ENCODE assay signal across 18 cellular contexts in genomic region chr15:87228460-87228859, GRCh38.
DNase-seq lines count a peak whose midpoint lies in the region; ATAC-seq and TF ChIP-seq lines count a peak whose summit lies in the region.
"Had no signal": no experiment of that assay in that cellular context is flagged by ENCODE, and none has a peak within 500 bp of the region (broad histone marks: within the 10 kb centered on the region; RNA-seq: fewer than 3 reads in every experiment).

No MANE protein-coding gene starts in this region.

- no peak for DNase-seq in GM23338 (ENCODE audit: low spot score)
- peak; percentile 77 for DNase-seq in RPMI7951 (ENCODE audit: low read depth)
- peak; percentile 24 for DNase-seq in esophagus muscularis mucosa (ENCODE audit: extremely low spot score)
- no peak for DNase-seq in NCI-H510A treated with DMSO at 0.1 percent for 48 hours (lab: John Stamatoyannopoulos, UW)
- DNase-seq in NCI-H226: no peak
- DNase-seq: ACHN; BE2C; C1 segment of cervical spinal cord; CD4-positive, CD25-positive, alpha-beta regulatory T cell; CD8-positive, alpha-beta memory T cell; COR-L47; DMS 273 treated with DMSO at 0.1 percent for 48 hours; DMS53; DND-41; GDM1 had no signal

- H3K79me2 ChIP-seq in GM23338 (replicated peaks; ENCODE audit: insufficient read depth): no peaks in the 10 kb centered on the region

- TF ChIP-seq CTCF in GM23338 (conservative IDR thresholded peaks at IDR 0.05; ENCODE audit: low read depth in 2 of 2) (no peak), esophagus muscularis mucosa (IDR thresholded peaks at IDR 0.05) (no peak)

- H3K27me3 Mint-ChIP-seq in GM23338 (ENCODE audit: insufficient read depth, low read depth, poor library complexity): peaks cover 2% of the 10 kb centered on the region
- H3K27me3 Mint-ChIP-seq: CD4-positive, CD25-positive, alpha-beta regulatory T cell had no signal

- TF ChIP-seq POLR2A in esophagus muscularis mucosa (IDR thresholded peaks at IDR 0.05; ENCODE audit: low read depth): no peak

- H3K27ac ChIP-seq in GM23338 (ENCODE audit: low read depth) (no peak overlapping the region), esophagus muscularis mucosa (replicated peaks in 1 of 4) (no peak overlapping the region)
- H3K27ac ChIP-seq: HL-60 had no signal

- peak overlapping the region; percentile 66; the same call in 1 of the 2 replicates for H2AFZ ChIP-seq in GM23338

- peaks cover 11% of the 10 kb centered on the region; the same call in 2 of the 3 replicates for H3K9me3 Mint-ChIP-seq in GM23338

- no peaks in the 10 kb centered on the region for H3F3A ChIP-seq in GM23338 (replicated peaks; ENCODE audit: low read depth)

- TF ChIP-seq EP300 in esophagus muscularis mucosa (IDR thresholded peaks at IDR 0.05): no peak

- H4K20me1 ChIP-seq in GM23338 (replicated peaks; ENCODE audit: insufficient read depth): no peaks in the 10 kb centered on the region

- no peaks in the 10 kb centered on the region for H3K9me3 ChIP-seq in esophagus muscularis mucosa
- H3K9me3 ChIP-seq: BE2C, HAP-1 had no signal

- H3K27ac Mint-ChIP-seq in GM23338: no peak overlapping the region
- H3K27ac Mint-ChIP-seq: CD4-positive, CD25-positive, alpha-beta regulatory T cell; CD8-positive, alpha-beta memory T cell had no signal

- H3K27me3 ChIP-seq in GM23338 (ENCODE audit: insufficient read depth) (no peaks in the 10 kb centered on the region), esophagus muscularis mucosa (no peaks in the 10 kb centered on the region)
- H3K27me3 ChIP-seq: BE2C had no signal

- H3K4me3 ChIP-seq in GM23338 (no peak overlapping the region), esophagus muscularis mucosa (no peak overlapping the region)
- H3K4me3 ChIP-seq: HAP-1 had no signal

- H3K4me1 ChIP-seq in GM23338 (ENCODE audit: insufficient read depth) (no peaks in the 10 kb centered on the region), esophagus muscularis mucosa (no peaks in the 10 kb centered on the region)
- H3K4me1 ChIP-seq: BE2C, HAP-1 had no signal

- H3K4me3 Mint-ChIP-seq in GM23338: no peak overlapping the region
- H3K4me3 Mint-ChIP-seq: CD4-positive, CD25-positive, alpha-beta regulatory T cell; CD8-positive, alpha-beta memory T cell had no signal

- H3K9me2 ChIP-seq in GM23338 (ENCODE audit: insufficient read depth): no peaks in the 10 kb centered on the region

- intact Hi-C loops in esophagus muscularis mucosa (cut with DNase I): no loop called here

- ATAC-seq in GM23338 (no peak), GM21447 (IDR thresholded peaks at IDR 0.05; ENCODE audit: unreplicated experiment) (no peak)

- 57% methylated on average over 4 of the region's 4 CpGs for WGBS in esophagus muscularis mucosa

- H3K4me2 ChIP-seq in GM23338: no peak overlapping the region

- no peaks in the 10 kb centered on the region for H3K4me1 Mint-ChIP-seq in GM23338
- H3K4me1 Mint-ChIP-seq: CD8-positive, alpha-beta memory T cell had no signal

- no peaks in the 10 kb centered on the region for H3K36me3 ChIP-seq in GM23338 (ENCODE audit: insufficient read depth)
- no peaks in the 10 kb centered on the region for H3K36me3 ChIP-seq in esophagus muscularis mucosa
- H3K36me3 ChIP-seq: BE2C, HAP-1 had no signal

- H3K36me3 Mint-ChIP-seq in GM23338 (ENCODE audit: low read depth): no peaks in the 10 kb centered on the region; the same call in 2 of the 3 replicates
- H3K36me3 Mint-ChIP-seq: CD4-positive, CD25-positive, alpha-beta regulatory T cell; CD8-positive, alpha-beta memory T cell had no signal

TF ChIP-seq in GM23338, 12 proteins besides CTCF, POLR2A, EP300 and RAD21:
- TF ChIP-seq REST (IDR thresholded peaks at IDR 0.05; ENCODE audit: unreplicated experiment): no peak
- TF ChIP-seq ZNF114 (CRISPR knock-in tag; IDR thresholded peaks at IDR 0.05): no peak
- no peak for TF ChIP-seq CREB1 (CRISPR knock-in tag; IDR thresholded peaks at IDR 0.05; ENCODE audit: low read depth)
- no peak for TF ChIP-seq EZH2 (IDR thresholded peaks at IDR 0.05; ENCODE audit: low read depth, unreplicated experiment)
- no peak for TF ChIP-seq JUNB (IDR thresholded peaks at IDR 0.05; ENCODE audit: unreplicated experiment)
- no peak for TF ChIP-seq STAT1 (IDR thresholded peaks at IDR 0.05; ENCODE audit: unreplicated experiment)
- TF ChIP-seq NANOG (IDR thresholded peaks at IDR 0.05; ENCODE audit: borderline replicate concordance): no peak
- no peak for TF ChIP-seq POLR2AphosphoS5 (IDR thresholded peaks at IDR 0.05; ENCODE audit: low read depth)
TF ChIP-seq in GM23338: peak in this region for 0.

Comparison
In these comparisons a context has a peak if more than half of its experiments do, and no peak if none do; other contexts are left out.
1. DNase-seq: peak in RPMI7951 (single experiment) and esophagus muscularis mucosa (single experiment); none in GM23338 (single experiment), NCI-H510A treated with DMSO at 0.1 percent for 48 hours (single experiment) and NCI-H226 (single experiment).